Comparison of ENCODE assay signal across 1 cellular context in genomic region chr13:51453308-51453958, GRCh38.
TF ChIP-seq lines count a peak whose summit lies in the region.

No MANE protein-coding gene starts in this region.

TF ChIP-seq in GM12878, 131 proteins besides CTCF, POLR2A, EP300 and RAD21 (continued from another document and continues in another):
- TF ChIP-seq CUX1 (IDR thresholded peaks at IDR 0.05; ENCODE audit: insufficient replicate concordance, low read depth, low read length) (no peak), CHD1 (IDR thresholded peaks at IDR 0.05; ENCODE audit: low read depth, low read length) (no peak), FOXK2 (IDR thresholded peaks at IDR 0.05) (no peak), ETV6 (conservative IDR thresholded peaks at IDR 0.05 in 1 of 2, IDR thresholded peaks at IDR 0.05 in 1 of 2; ENCODE audit: borderline replicate concordance in 1 of 2, low read depth in 1 of 2) (no peak), ZNF24 (IDR thresholded peaks at IDR 0.05) (peak; percentile 56; the same call in 1 of the 2 replicates), TAF1 (IDR thresholded peaks at IDR 0.05; ENCODE audit: borderline replicate concordance, low read depth, low read length) (peak; percentile 30; the same call in 1 of the 2 replicates), ZNF592 (IDR thresholded peaks at IDR 0.05) (0 out of 2 replicates have a peak, but pooled peaks have one; percentile 48), ELK1 (IDR thresholded peaks at IDR 0.05; ENCODE audit: low read depth, low read length) (no peak), MXI1 (IDR thresholded peaks at IDR 0.05; ENCODE audit: low read depth, low read length) (peak; percentile 4; the same call in 1 of the 2 replicates), BHLHE40 (IDR thresholded peaks at IDR 0.05; ENCODE audit: borderline replicate concordance in 1 of 2, low read depth in 2 of 2, low read length in 1 of 2) (peak; percentile 57 to 71; a peak in 2 of 4 replicates), STAT3 (IDR thresholded peaks at IDR 0.05; ENCODE audit: low read depth, low read length) (no peak), POLR2AphosphoS5 (IDR thresholded peaks at IDR 0.05; ENCODE audit: low read length) (peak; percentile 62; the same call in 1 of the 2 replicates), RB1 (IDR thresholded peaks at IDR 0.05; ENCODE audit: borderline replicate concordance) (peak; percentile 88; the same call in 1 of the 2 replicates), YY1 (IDR thresholded peaks at IDR 0.05; ENCODE audit: low read depth, low read length) (peak; percentile 30; the same call in 1 of the 2 replicates), KLF5 (IDR thresholded peaks at IDR 0.05; ENCODE audit: partially characterized antibody) (peak; percentile 78), BCLAF1 (IDR thresholded peaks at IDR 0.05) (0 out of 2 replicates have a peak, but pooled peaks have one; percentile 42), RUNX3 (IDR thresholded peaks at IDR 0.05; ENCODE audit: low read length) (peak; percentile 73), RCOR1 (conservative IDR thresholded peaks at IDR 0.05; ENCODE audit: low read depth, low read length) (peak; percentile 75; the same call in 1 of the 2 replicates), EZH2 (IDR thresholded peaks at IDR 0.05; ENCODE audit: borderline replicate concordance, control insufficient read depth, low read depth, low read length) (no peak), MYC (IDR thresholded peaks at IDR 0.05; ENCODE audit: insufficient read depth, insufficient read length, insufficient replicate concordance, low read length, severe bottlenecking) (no peak), MEF2A (IDR thresholded peaks at IDR 0.05; ENCODE audit: insufficient read depth, low read depth, low read length) (0 out of 2 replicates have a peak, but pooled peaks have one; percentile 11), E2F4 (IDR thresholded peaks at IDR 0.05; ENCODE audit: low read depth, low read length) (0 out of 2 replicates have a peak, but pooled peaks have one; percentile 31), MEF2B (IDR thresholded peaks at IDR 0.05; ENCODE audit: partially characterized antibody, poor library complexity, severe bottlenecking) (peak; percentile 85), SMAD1 (IDR thresholded peaks at IDR 0.05; ENCODE audit: low read depth, partially characterized antibody) (no peak), CHD2 (IDR thresholded peaks at IDR 0.05; ENCODE audit: borderline replicate concordance, low read depth, low read length) (0 out of 2 replicates have a peak, but pooled peaks have one; percentile 56), TCF3 (IDR thresholded peaks at IDR 0.05; ENCODE audit: borderline replicate concordance, insufficient read depth, low read depth, low read length) (no peak)
- TF ChIP-seq, protein P1, sequence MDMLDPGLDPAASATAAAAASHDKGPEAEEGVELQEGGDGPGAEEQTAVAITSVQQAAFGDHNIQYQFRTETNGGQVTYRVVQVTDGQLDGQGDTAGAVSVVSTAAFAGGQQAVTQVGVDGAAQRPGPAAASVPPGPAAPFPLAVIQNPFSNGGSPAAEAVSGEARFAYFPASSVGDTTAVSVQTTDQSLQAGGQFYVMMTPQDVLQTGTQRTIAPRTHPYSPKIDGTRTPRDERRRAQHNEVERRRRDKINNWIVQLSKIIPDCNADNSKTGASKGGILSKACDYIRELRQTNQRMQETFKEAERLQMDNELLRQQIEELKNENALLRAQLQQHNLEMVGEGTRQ (IDR thresholded peaks at IDR 0.05; ENCODE audit: borderline replicate concordance, low read depth, low read length), result no peak
- TF ChIP-seq, protein P2, sequence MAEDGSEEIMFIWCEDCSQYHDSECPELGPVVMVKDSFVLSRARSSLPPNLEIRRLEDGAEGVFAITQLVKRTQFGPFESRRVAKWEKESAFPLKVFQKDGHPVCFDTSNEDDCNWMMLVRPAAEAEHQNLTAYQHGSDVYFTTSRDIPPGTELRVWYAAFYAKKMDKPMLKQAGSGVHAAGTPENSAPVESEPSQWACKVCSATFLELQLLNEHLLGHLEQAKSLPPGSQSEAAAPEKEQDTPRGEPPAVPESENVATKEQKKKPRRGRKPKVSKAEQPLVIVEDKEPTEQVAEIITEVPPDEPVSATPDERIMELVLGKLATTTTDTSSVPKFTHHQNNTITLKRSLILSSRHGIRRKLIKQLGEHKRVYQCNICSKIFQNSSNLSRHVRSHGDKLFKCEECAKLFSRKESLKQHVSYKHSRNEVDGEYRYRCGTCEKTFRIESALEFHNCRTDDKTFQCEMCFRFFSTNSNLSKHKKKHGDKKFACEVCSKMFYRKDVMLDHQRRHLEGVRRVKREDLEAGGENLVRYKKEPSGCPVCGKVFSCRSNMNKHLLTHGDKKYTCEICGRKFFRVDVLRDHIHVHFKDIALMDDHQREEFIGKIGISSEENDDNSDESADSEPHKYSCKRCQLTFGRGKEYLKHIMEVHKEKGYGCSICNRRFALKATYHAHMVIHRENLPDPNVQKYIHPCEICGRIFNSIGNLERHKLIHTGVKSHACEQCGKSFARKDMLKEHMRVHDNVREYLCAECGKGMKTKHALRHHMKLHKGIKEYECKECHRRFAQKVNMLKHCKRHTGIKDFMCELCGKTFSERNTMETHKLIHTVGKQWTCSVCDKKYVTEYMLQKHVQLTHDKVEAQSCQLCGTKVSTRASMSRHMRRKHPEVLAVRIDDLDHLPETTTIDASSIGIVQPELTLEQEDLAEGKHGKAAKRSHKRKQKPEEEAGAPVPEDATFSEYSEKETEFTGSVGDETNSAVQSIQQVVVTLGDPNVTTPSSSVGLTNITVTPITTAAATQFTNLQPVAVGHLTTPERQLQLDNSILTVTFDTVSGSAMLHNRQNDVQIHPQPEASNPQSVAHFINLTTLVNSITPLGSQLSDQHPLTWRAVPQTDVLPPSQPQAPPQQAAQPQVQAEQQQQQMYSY (CRISPR knock-in tag; IDR thresholded peaks at IDR 0.05), result no peak
- TF ChIP-seq, protein P3, sequence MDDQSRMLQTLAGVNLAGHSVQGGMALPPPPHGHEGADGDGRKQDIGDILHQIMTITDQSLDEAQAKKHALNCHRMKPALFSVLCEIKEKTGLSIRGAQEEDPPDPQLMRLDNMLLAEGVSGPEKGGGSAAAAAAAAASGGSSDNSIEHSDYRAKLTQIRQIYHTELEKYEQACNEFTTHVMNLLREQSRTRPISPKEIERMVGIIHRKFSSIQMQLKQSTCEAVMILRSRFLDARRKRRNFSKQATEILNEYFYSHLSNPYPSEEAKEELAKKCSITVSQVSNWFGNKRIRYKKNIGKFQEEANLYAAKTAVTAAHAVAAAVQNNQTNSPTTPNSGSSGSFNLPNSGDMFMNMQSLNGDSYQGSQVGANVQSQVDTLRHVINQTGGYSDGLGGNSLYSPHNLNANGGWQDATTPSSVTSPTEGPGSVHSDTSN (IDR thresholded peaks at IDR 0.05; ENCODE audit: insufficient replicate concordance, low read depth, low read length), result no peak
